ENCODE assay signal across 25 cellular contexts in the genomic region with DNA sequence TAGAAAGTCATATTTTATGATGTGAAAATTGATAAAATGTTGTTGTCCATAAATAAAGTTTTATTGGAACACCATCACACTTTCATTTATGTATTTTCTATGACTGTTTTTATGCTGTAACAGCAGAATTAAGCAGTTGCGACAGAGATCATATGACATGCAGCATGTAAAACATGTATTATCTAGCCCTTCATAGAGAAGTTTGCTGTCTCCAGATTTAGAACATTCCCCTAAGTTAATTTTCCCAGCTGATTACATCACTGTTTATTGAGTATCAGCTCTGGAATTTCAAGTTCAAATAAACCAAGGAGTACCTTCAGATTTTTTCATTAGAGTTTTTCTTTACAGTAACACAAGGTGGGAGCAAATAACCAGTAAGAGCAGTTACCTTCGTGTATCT.
DNase-seq lines count a peak whose midpoint lies in the region; ATAC-seq and TF ChIP-seq lines count a peak whose summit lies in the region.
"Had no signal": no experiment of that assay in that cellular context is flagged by ENCODE, and none has a peak within 500 bp of the region (broad histone marks: within the 10 kb centered on the region; RNA-seq: fewer than 3 reads in every experiment).

No MANE protein-coding gene starts in this region.

- CTCF ChIA-PET in OCI-LY7 (lab: Charles Lee; ENCODE audit: unreplicated experiment), result no interaction called here

- POLR2A ChIA-PET in OCI-LY7 (lab: Charles Lee), result no interaction called here

- H3K4me2 ChIP-seq in smooth muscle cell, result peak overlapping the region; percentile 10
- no peak overlapping the region for H3K4me2 ChIP-seq in OCI-LY7 (ENCODE audit: low read length)

- no peaks in the 10 kb centered on the region for H3K9me3 ChIP-seq in smooth muscle cell (replicated peaks; ENCODE audit: low read depth)
- peaks cover 13% of the 10 kb centered on the region; the same call in 1 of the 2 replicates for H3K9me3 ChIP-seq in OCI-LY7 (ENCODE audit: low read length)
- H3K9me3 ChIP-seq: HAP-1, pancreas, stomach, tibial nerve had no signal

- no peak overlapping the region for H3K27ac ChIP-seq in smooth muscle cell (ENCODE audit: low read depth)
- H3K27ac ChIP-seq in OCI-LY7 (ENCODE audit: low read depth, low read length, poor library complexity, severe bottlenecking), result no peak overlapping the region
- H3K27ac ChIP-seq: pancreas, stomach, tibial nerve had no signal

- no peak overlapping the region for H3K4me3 ChIP-seq in cardiac fibroblast (replicated peaks in 1 of 2; ENCODE audit: low read depth in 2 of 2, low read length in 2 of 2)
- no peak overlapping the region for H3K4me3 ChIP-seq in smooth muscle cell
- no peak overlapping the region for H3K4me3 ChIP-seq in OCI-LY7 (ENCODE audit: low read depth, low read length, poor library complexity, severe bottlenecking)
- H3K4me3 ChIP-seq: HAP-1, pancreas, stomach, tibial nerve had no signal

- WGBS in smooth muscle cell (ENCODE audit: low lambda C conversion rate), result 76% methylated on average over 2 of the region's 2 CpGs

- H3F3A ChIP-seq in smooth muscle cell (ENCODE audit: low read depth), result no peaks in the 10 kb centered on the region

- no peak overlapping the region for H3K9ac ChIP-seq in smooth muscle cell (ENCODE audit: low read depth)

- no peak overlapping the region for H2AFZ ChIP-seq in smooth muscle cell (ENCODE audit: low read depth)
- no peak overlapping the region for H2AFZ ChIP-seq in OCI-LY7 (ENCODE audit: low read length)

- H3K79me2 ChIP-seq in smooth muscle cell (ENCODE audit: low read depth) (no peaks in the 10 kb centered on the region), OCI-LY7 (ENCODE audit: insufficient read depth, low read depth, low read length) (no peaks in the 10 kb centered on the region)

- no peaks in the 10 kb centered on the region for H3K36me3 ChIP-seq in smooth muscle cell (ENCODE audit: low read depth)
- H3K36me3 ChIP-seq in OCI-LY7 (ENCODE audit: insufficient read depth, low read length), result no peaks in the 10 kb centered on the region
- H3K36me3 ChIP-seq: HAP-1, pancreas, stomach, tibial nerve had no signal

- H3K27me3 ChIP-seq in smooth muscle cell (ENCODE audit: low read depth), result no peaks in the 10 kb centered on the region
- H3K27me3 ChIP-seq: pancreas, stomach, tibial nerve had no signal

- TF ChIP-seq CTCF in cardiac fibroblast (IDR thresholded peaks at IDR 0.05; ENCODE audit: low read depth, low read length), result no peak
- TF ChIP-seq CTCF in smooth muscle cell (IDR thresholded peaks at IDR 0.05; ENCODE audit: borderline replicate concordance, insufficient read depth, poor library complexity, severe bottlenecking), result no peak
- no peak for TF ChIP-seq CTCF in OCI-LY7 (conservative IDR thresholded peaks at IDR 0.05; ENCODE audit: low read length)

- H3K4me1 ChIP-seq in smooth muscle cell (ENCODE audit: low read depth) (no peaks in the 10 kb centered on the region), OCI-LY7 (ENCODE audit: insufficient read depth, low read length, poor library complexity, severe bottlenecking) (no peaks in the 10 kb centered on the region)

- intact Hi-C loops in OCI-LY7 (cut with micrococcal nuclease; ENCODE audit: unreplicated experiment), result no loop called here

- H4K20me1 ChIP-seq in smooth muscle cell (ENCODE audit: low read depth) (no peaks in the 10 kb centered on the region), OCI-LY7 (ENCODE audit: insufficient read depth, low read length) (no peaks in the 10 kb centered on the region)

- no TSS peak for BruUV-seq in OCI-LY7 (replicated peaks; lab: Mats Ljungman, UMichigan)

- DNase-seq in SIG-M5 treated with dmso at 0.1 percent for 504 hours (lab: John Stamatoyannopoulos, UW; ENCODE audit: unreplicated experiment) (peak; percentile 10), SIG-M5 (lab: John Stamatoyannopoulos, UW) (no peak), cardiac fibroblast (ENCODE audit: low read depth in 2 of 2) (peak; percentile 34 to 36), iris pigment epithelial cell (ENCODE audit: low read depth) (peak; percentile 84), smooth muscle cell (lab: John Stamatoyannopoulos, UW; ENCODE audit: unreplicated experiment) (no peak), NCI-H526 (lab: John Stamatoyannopoulos, UW) (no peak), OCI-LY7 (ENCODE audit: low spot score) (no peak)
- DNase-seq: 8988T; activated CD4-positive, alpha-beta T cell treated with anti-CD3 and anti-CD28 coated beads, Interleukin-2, amount 50 U/mL, for 4 hours; activated CD8-positive, alpha-beta memory T cell treated with anti-CD3 and anti-CD28 coated beads, Interleukin-2, amount 50 U/mL, for 4 hours; activated naive CD8-positive, alpha-beta T cell treated with anti-CD3 and anti-CD28 coated beads, Interleukin-2, amount 50 U/mL, for 24 hours; DMS79 treated with DMSO at 0.1 percent for 48 hours; KBM-7; natural killer cell; NCI-H187; NCI-H69; pancreas; right cardiac atrium; stimulated activated CD4-positive, alpha-beta T cell treated with anti-CD3 and anti-CD28 coated beads, Interleukin-15, amount 100 ng/mL, for 24 hours; stomach had no signal

- no peaks in the 10 kb centered on the region for H3K9me2 ChIP-seq in OCI-LY7 (ENCODE audit: insufficient read depth, low read length)

- ATAC-seq in HG03457 (IDR thresholded peaks at IDR 0.05; ENCODE audit: unreplicated experiment), result no peak
- ATAC-seq: activated naive CD8-positive, alpha-beta T cell treated with anti-CD3 and anti-CD28 coated beads, Interleukin-2, amount 50 U/mL, for 24 hours; natural killer cell; right cardiac atrium; SK-N-SH treated with all-trans-retinoic acid at 6 μM for 48 hours; WTC11 had no signal

Comparison
In these comparisons a context has a peak if more than half of its experiments do, and no peak if none do; other contexts are left out.
1. DNase-seq: peak in SIG-M5 treated with dmso at 0.1 percent for 504 hours (single experiment), cardiac fibroblast (2 of 2) and iris pigment epithelial cell (single experiment); none in SIG-M5 (single experiment), smooth muscle cell (single experiment), NCI-H526 (0 of 2) and OCI-LY7 (single experiment).